Comparison of ENCODE assay signal across 1 cellular context in the genomic region with DNA sequence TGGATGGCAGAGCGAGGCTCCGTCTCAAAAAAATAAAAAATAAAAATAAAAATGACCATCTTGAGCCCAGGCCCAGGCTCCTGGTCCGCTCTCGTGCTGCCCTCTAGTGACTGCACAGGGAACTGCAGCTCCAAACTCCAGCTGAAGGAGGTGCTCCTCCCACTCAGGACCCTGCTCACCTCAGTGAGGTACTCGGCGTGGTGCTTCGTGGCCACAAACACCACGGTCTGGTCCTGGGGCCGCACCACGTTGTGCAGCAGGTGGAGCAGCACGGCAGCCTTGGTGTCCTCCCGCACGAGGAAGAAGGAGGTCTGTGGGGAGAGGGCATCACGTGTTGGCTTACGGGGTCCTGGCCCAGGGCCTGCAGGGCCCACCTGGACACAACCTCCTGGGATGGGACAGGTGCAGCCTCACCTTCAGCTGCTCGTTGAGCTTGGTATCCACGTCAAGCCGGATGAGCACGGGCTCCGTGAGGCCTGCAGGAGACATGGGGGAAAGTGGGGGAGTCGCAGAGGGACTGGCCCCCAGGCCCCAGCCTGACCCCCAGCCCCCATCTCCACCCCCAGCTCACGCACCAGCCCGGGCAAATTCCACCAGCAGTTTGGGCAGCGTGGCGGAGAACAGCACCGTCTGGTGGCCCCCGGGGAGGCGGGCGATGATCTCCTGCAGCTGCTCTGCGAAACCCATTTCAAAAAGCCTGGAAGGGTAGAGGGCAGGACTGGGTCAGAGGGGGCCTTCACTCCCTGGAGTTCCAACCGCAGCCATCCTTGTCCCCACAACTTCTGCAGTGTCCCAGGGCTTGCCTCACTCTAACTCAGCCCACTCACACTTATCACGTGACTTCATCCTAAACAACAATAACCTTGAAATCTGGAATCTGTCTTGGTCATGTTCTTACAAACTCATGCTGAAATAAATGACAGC.
TF ChIP-seq lines count a peak whose summit lies in the region.

No MANE protein-coding gene starts in this region.

TF ChIP-seq in HEK293, 187 proteins besides CTCF, POLR2A, EP300 and RAD21 (continued from another document):
- TF ChIP-seq, protein P1, sequence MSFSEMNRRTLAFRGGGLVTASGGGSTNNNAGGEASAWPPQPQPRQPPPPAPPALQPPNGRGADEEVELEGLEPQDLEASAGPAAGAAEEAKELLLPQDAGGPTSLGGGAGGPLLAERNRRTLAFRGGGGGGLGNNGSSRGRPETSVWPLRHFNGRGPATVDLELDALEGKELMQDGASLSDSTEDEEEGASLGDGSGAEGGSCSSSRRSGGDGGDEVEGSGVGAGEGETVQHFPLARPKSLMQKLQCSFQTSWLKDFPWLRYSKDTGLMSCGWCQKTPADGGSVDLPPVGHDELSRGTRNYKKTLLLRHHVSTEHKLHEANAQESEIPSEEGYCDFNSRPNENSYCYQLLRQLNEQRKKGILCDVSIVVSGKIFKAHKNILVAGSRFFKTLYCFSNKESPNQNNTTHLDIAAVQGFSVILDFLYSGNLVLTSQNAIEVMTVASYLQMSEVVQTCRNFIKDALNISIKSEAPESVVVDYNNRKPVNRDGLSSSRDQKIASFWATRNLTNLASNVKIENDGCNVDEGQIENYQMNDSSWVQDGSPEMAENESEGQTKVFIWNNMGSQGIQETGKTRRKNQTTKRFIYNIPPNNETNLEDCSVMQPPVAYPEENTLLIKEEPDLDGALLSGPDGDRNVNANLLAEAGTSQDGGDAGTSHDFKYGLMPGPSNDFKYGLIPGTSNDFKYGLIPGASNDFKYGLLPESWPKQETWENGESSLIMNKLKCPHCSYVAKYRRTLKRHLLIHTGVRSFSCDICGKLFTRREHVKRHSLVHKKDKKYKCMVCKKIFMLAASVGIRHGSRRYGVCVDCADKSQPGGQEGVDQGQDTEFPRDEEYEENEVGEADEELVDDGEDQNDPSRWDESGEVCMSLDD (tag by site-specific recombination; IDR thresholded peaks at IDR 0.05), result no peak
- TF ChIP-seq ZNF560 (tag by site-specific recombination; IDR thresholded peaks at IDR 0.05; ENCODE audit: borderline replicate concordance), result no peak
